8 cellular contexts compared by ENCODE assay signal in genomic region chr5:149141224-149141956, GRCh38. TPM values are rescaled to one million over a fixed set of nuclear protein-coding genes. Genes with fewer than 3 reads are reported as not detected.
DNase-seq lines count a peak whose midpoint lies in the region; ATAC-seq and TF ChIP-seq lines count a peak whose summit lies in the region.

ABLIM3 (plus strand) TSS chr5:149141493; CDS start chr5:149142096, 603 bp downstream.

- intact Hi-C loops in esophagus squamous epithelium (cut with DNase I) = loop anchor here (5.0 to 10.0 kb wide), 2 partner anchors 86 to 123 kb away; no protein-coding TSS in a partner anchor

- TF ChIP-seq CTCF in AG09309 (IDR thresholded peaks at IDR 0.05; ENCODE audit: control insufficient read depth, insufficient read depth, low read depth, low read length, missing control alignments) = peak; percentile 65
- peak; percentile 71 for TF ChIP-seq CTCF in OCI-LY1 (IDR thresholded peaks at IDR 0.05; ENCODE audit: low read length)
- peak; percentile 70 to 95 (median 86) for TF ChIP-seq CTCF in esophagus squamous epithelium (IDR thresholded peaks at IDR 0.05)

- H3K4me2 ChIP-seq in OCI-LY1 (ENCODE audit: low read length) = no peak within 1 kb of the TSS

- H3K36me3 ChIP-seq in OCI-LY1 (ENCODE audit: insufficient read depth, low read length) (no peaks in the 10 kb centered on the region), esophagus squamous epithelium (no peaks in the 10 kb centered on the region)

- H2AFZ ChIP-seq in OCI-LY1 (ENCODE audit: low read length) = no peak within 1 kb of the TSS

- no peak for TF ChIP-seq POLR2A in esophagus squamous epithelium (IDR thresholded peaks at IDR 0.05)

- H3K4me1 ChIP-seq in OCI-LY1 (ENCODE audit: insufficient read depth, low read length, severe bottlenecking) (no peaks in the 10 kb centered on the region), esophagus squamous epithelium (peaks cover 0 to 51% (median 6%) of the 10 kb centered on the region in 3 donors)

- ATAC-seq in GM18907 (IDR thresholded peaks at IDR 0.05; ENCODE audit: unreplicated experiment) (peak; percentile 94), HG03159 (IDR thresholded peaks at IDR 0.05; ENCODE audit: unreplicated experiment) (peak; percentile 94)

- H3K79me2 ChIP-seq in OCI-LY1 (ENCODE audit: insufficient read depth, low read length) = no peaks in the 10 kb centered on the region

- H3K4me3 ChIP-seq in AG09309 (ENCODE audit: control insufficient read depth, low read depth, low read length) (peak within 1 kb of the TSS; percentile 67), OCI-LY1 (ENCODE audit: low read depth, low read length, poor library complexity, severe bottlenecking) (no peak within 1 kb of the TSS), esophagus squamous epithelium (peak within 1 kb of the TSS; percentile 46 to 81 (median 75))

- 14 to 40% methylated on average over 8 to 18 of the region's 54 CpGs for WGBS in esophagus squamous epithelium, 2 donors

- H3K9me2 ChIP-seq in OCI-LY1 (ENCODE audit: low read depth, low read length) = no peaks in the 10 kb centered on the region

- no peaks in the 10 kb centered on the region for H3F3A ChIP-seq in OCI-LY1 (ENCODE audit: insufficient read depth, low read length)

- H3K27me3 ChIP-seq in OCI-LY1 (ENCODE audit: insufficient read depth, low read length) (no peaks in the 10 kb centered on the region), esophagus squamous epithelium (peaks cover 0 to 5% (median 0%) of the 10 kb centered on the region in 4 donors)

- no peak within 1 kb of the TSS for H3K27ac ChIP-seq in OCI-LY1 (ENCODE audit: low read depth, low read length, poor library complexity, severe bottlenecking)
- H3K27ac ChIP-seq in esophagus squamous epithelium = peak within 1 kb of the TSS; percentile 77 to 89 (median 88)

- H3K9me3 ChIP-seq in OCI-LY1 (ENCODE audit: low read length) (no peaks in the 10 kb centered on the region), esophagus squamous epithelium (no peaks in the 10 kb centered on the region)

- no peaks in the 10 kb centered on the region for H4K20me1 ChIP-seq in OCI-LY1 (ENCODE audit: insufficient read depth, low read length)

- H3K9ac ChIP-seq in OCI-LY1 (ENCODE audit: low read length) = no peak within 1 kb of the TSS

- DNase-seq in AG09309 (ENCODE audit: low read depth) (no peak), activated T-helper 1 cell treated with Interleukin-2 at 50 U/mL for 16 hours (ENCODE audit: low read depth) (peak; percentile 54), esophagus squamous epithelium (lab: John Stamatoyannopoulos, UW) (no peak), myocyte (ENCODE audit: low read depth) (peak; percentile 82)
- peak; percentile 38 for DNase-seq in stimulated activated CD8-positive, alpha-beta memory T cell treated with anti-CD3 and anti-CD28 coated beads, Interleukin-7, amount 100 ng/mL, for 24 hours (ENCODE audit: low read depth)

RNA-seq across cellular contexts. Expression of gene ABLIM3, which starts in this region (rescaled TPM):
- total RNA-seq in esophagus squamous epithelium (10 to 100 TPM; 10.6 to 47.7 (median 27.1) TPM), myocyte (126 and 220 TPM in 2 replicates)
- polyA plus RNA-seq in myocyte (2012) = 131 TPM

Comparison
In these comparisons a context has a peak if more than half of its experiments do, and no peak if none do; other contexts are left out.
1. DNase-seq: peak in activated T-helper 1 cell treated with Interleukin-2 at 50 U/mL for 16 hours (single experiment), myocyte (single experiment) and stimulated activated CD8-positive, alpha-beta memory T cell treated with anti-CD3 and anti-CD28 coated beads, Interleukin-7, amount 100 ng/mL, for 24 hours (single experiment); none in AG09309 (single experiment) and esophagus squamous epithelium (single experiment).
2. Peak in every context shown above with its lines, with median percentiles within 50 percentile points of each other: CTCF ChIP-seq.